1 cellular context compared by ENCODE assay signal in the genomic region with DNA sequence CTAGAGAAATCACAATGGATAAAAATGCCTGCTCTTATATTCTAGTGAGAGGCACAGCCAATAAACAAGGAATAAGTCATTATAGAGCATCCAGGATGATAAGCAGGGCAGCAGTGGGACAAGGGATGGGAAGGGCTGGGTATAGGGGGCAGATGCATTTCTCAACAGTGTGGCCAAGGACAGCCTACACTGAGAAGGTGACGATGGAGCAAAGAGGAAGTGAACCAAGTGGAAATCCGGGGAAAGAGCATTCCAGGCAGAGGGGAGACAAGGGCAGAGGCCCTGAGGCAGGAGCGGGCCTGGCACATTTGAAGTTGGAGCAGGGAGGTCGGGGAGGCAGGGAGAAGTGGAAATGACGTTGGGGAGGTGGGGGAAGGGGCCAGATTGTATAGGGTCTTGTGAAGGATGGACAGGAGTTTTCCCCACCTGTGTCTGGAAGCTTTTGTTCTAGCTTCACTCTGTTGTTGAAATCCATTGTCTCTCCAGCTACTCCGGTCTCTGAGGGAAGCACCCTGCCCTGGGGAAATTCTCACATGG.
TF ChIP-seq lines count a peak whose summit lies in the region.

No MANE protein-coding gene starts in this region.

TF ChIP-seq in K562, 482 proteins besides CTCF, POLR2A, EP300 and RAD21:
- TF ChIP-seq, protein P1, sequence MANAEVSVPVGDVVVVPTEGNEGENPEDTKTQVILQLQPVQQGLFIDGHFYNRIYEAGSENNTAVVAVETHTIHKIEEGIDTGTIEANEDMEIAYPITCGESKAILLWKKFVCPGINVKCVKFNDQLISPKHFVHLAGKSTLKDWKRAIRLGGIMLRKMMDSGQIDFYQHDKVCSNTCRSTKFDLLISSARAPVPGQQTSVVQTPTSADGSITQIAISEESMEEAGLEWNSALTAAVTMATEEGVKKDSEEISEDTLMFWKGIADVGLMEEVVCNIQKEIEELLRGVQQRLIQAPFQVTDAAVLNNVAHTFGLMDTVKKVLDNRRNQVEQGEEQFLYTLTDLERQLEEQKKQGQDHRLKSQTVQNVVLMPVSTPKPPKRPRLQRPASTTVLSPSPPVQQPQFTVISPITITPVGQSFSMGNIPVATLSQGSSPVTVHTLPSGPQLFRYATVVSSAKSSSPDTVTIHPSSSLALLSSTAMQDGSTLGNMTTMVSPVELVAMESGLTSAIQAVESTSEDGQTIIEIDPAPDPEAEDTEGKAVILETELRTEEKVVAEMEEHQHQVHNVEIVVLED (CRISPR knock-in tag; IDR thresholded peaks at IDR 0.05): no peak
- TF ChIP-seq SPI1 (IDR thresholded peaks at IDR 0.05; ENCODE audit: borderline replicate concordance, low read depth, low read length): peak; percentile 77
